ENCODE assay signal across 26 cellular contexts in genomic region chrX:48685416-48685815, GRCh38. TPM values are rescaled to one million over a fixed set of nuclear protein-coding genes. Genes with fewer than 3 reads are reported as not detected.
DNase-seq lines count a peak whose midpoint lies in the region; ATAC-seq, FAIRE-seq and TF ChIP-seq lines count a peak whose summit lies in the region.
"Had no signal": no experiment of that assay in that cellular context is flagged by ENCODE, and none has a peak within 500 bp of the region (broad histone marks: within the 10 kb centered on the region; RNA-seq: fewer than 3 reads in every experiment).

No MANE protein-coding gene starts in this region.

- H4K8ac ChIP-seq in H1 (ENCODE audit: extremely low read depth, insufficient read depth, low read length) = peak overlapping the region; percentile 25; the same call in 1 of the 2 replicates

- H2BK5ac ChIP-seq in H1 (ENCODE audit: low read depth, low read length) = no peak overlapping the region

- H3K18ac ChIP-seq in H1 (ENCODE audit: extremely low read depth, low read length) = no peak overlapping the region

- peaks cover 18 to 67% (median 47%) of the 10 kb centered on the region in 11 experiments for H3K27me3 ChIP-seq in BLaER1 treated with 17β-estradiol and CSF1 and Interleukin-3, amounts not matched to agents 10 nM and 100 nM
- H3K27me3 ChIP-seq in CD4-positive, CD25-positive, alpha-beta regulatory T cell (ENCODE audit: control insufficient read depth, insufficient read depth, low read length) = no peaks in the 10 kb centered on the region
- no peaks in the 10 kb centered on the region for H3K27me3 ChIP-seq in H1 (replicated peaks in 1 of 4; ENCODE audit: control insufficient read depth in 3 of 4, extremely low read depth in 1 of 4, insufficient read depth in 3 of 4, low read length in 3 of 4)
- H3K27me3 ChIP-seq: sigmoid colon, upper lobe of left lung had no signal

- POLR2A ChIA-PET in activated CD8-positive, alpha-beta T cell treated with anti-CD3 and anti-CD28 coated beads for 36 hours (lab: Charles Lee) = interaction anchor here (0.7 kb wide), 1 partner anchor 9 kb away, joined by 3 read pairs; no protein-coding TSS in a partner anchor
- POLR2A ChIA-PET in H1 (lab: Charles Lee; ENCODE audit: partially characterized antibody) = no interaction called here

- H3K9me3 Mint-ChIP-seq in CD4-positive, CD25-positive, alpha-beta regulatory T cell = no peaks in the 10 kb centered on the region
- H3K9me3 Mint-ChIP-seq in activated CD8-positive, alpha-beta T cell treated with anti-CD3 and anti-CD28 coated beads for 36 hours = no peaks in the 10 kb centered on the region
- H3K9me3 Mint-ChIP-seq: WTC11 had no signal

- peak overlapping the region; percentile 94 to 96 (median 95) for H3K4me3 Mint-ChIP-seq in CD4-positive, CD25-positive, alpha-beta regulatory T cell
- H3K4me3 Mint-ChIP-seq in activated CD8-positive, alpha-beta T cell treated with anti-CD3 and anti-CD28 coated beads for 36 hours = peak overlapping the region; percentile 80
- H3K4me3 Mint-ChIP-seq: WTC11 had no signal

- H2BK120ac ChIP-seq in H1 (replicated peaks; ENCODE audit: low read depth, low read length) = no peak overlapping the region

- peak overlapping the region in 3 of 11 experiments; percentile 12 to 28 (median 22); a peak in 2 of 22 replicates for H3K9ac ChIP-seq in BLaER1 treated with 17β-estradiol and CSF1 and Interleukin-3, amounts not matched to agents 10 nM and 100 nM
- H3K9ac ChIP-seq in H1 (replicated peaks in 1 of 4; ENCODE audit: extremely low read depth in 1 of 4, low read depth in 3 of 4, low read length in 3 of 4) = no peak overlapping the region
- H3K9ac ChIP-seq: parathyroid adenoma had no signal

- CTCF ChIA-PET in activated CD8-positive, alpha-beta T cell treated with anti-CD3 and anti-CD28 coated beads for 36 hours (lab: Charles Lee) = no interaction called here
- CTCF ChIA-PET in H1 (lab: Charles Lee; ENCODE audit: partially characterized antibody) = no interaction called here

- no peak for TF ChIP-seq POLR2A in H1 (IDR thresholded peaks at IDR 0.05; ENCODE audit: control extremely low read depth in 1 of 2, low read depth in 2 of 2, low read length in 2 of 2)

- H3K4me2 ChIP-seq in BLaER1 treated with 17β-estradiol and CSF1 and Interleukin-3, amounts not matched to agents 10 nM and 100 nM = peak overlapping the region in 7 of 11 experiments; percentile 74 to 89 (median 82); a peak in 14 of 22 replicates
- H3K4me2 ChIP-seq in H1 (ENCODE audit: insufficient read depth in 1 of 2, low read depth in 2 of 2, low read length in 2 of 2) = no peak overlapping the region

- ATAC-seq in CD4-positive, CD25-positive, alpha-beta regulatory T cell (ENCODE audit: low read depth in 2 of 2) = no peak
- no peak for ATAC-seq in activated CD8-positive, alpha-beta T cell treated with anti-CD3 and anti-CD28 coated beads for 36 hours
- no peak for ATAC-seq in HG03439 (IDR thresholded peaks at IDR 0.05; ENCODE audit: unreplicated experiment)
- ATAC-seq in HG03097 (IDR thresholded peaks at IDR 0.05; ENCODE audit: low FRiP score, unreplicated experiment) = no peak
- ATAC-seq: lower lobe of right lung, WTC11 had no signal

- intact Hi-C loops in activated CD8-positive, alpha-beta T cell treated with anti-CD3 and anti-CD28 coated beads for 36 hours (cut with micrococcal nuclease) = no loop called here

- no peak overlapping the region for H2BK20ac ChIP-seq in H1 (ENCODE audit: low read length)

- no peak overlapping the region for H2AFZ ChIP-seq in H1 (ENCODE audit: low read length)
- H2AFZ ChIP-seq: parathyroid adenoma had no signal

- peak overlapping the region in 1 of 11 experiments; percentile 17; a peak in 1 of 22 replicates for H3K27ac ChIP-seq in BLaER1 treated with 17β-estradiol and CSF1 and Interleukin-3, amounts not matched to agents 10 nM and 100 nM
- peak overlapping the region; percentile 79 for H3K27ac ChIP-seq in CD4-positive, CD25-positive, alpha-beta regulatory T cell (ENCODE audit: insufficient read depth, low read length, poor library complexity, severe bottlenecking)
- no peak overlapping the region for H3K27ac ChIP-seq in H1 (ENCODE audit: low read depth, low read length)
- H3K27ac ChIP-seq: adrenal gland, lower lobe of right lung, parathyroid adenoma, sigmoid colon, stomach, upper lobe of left lung had no signal

- no peak for DNase-seq in CD4-positive, CD25-positive, alpha-beta regulatory T cell
- DNase-seq in activated CD8-positive, alpha-beta T cell treated with anti-CD3 and anti-CD28 coated beads for 36 hours = no peak
- no peak for DNase-seq in H1 (ENCODE audit: low read depth in 1 of 2, low spot score in 2 of 2)
- no peak for DNase-seq in nucleus accumbens (lab: John Stamatoyannopoulos, UW)
- DNase-seq: adrenal gland, AML-193, DMS 273 treated with DMSO at 0.1 percent for 48 hours, GDM1, hypothalamus, lower lobe of right lung, NCI-H1417 treated with DMSO at 0.1 percent for 48 hours, NCI-H526, SHP77 treated with DMSO at 0.1 percent for 48 hours, sigmoid colon, stomach, upper lobe of left lung had no signal

- peaks cover 21 to 70% (median 36%) of the 10 kb centered on the region in 10 experiments for H3K4me1 ChIP-seq in BLaER1 treated with 17β-estradiol and CSF1 and Interleukin-3, amounts not matched to agents 10 nM and 100 nM
- H3K4me1 ChIP-seq in CD4-positive, CD25-positive, alpha-beta regulatory T cell (ENCODE audit: control insufficient read depth, insufficient read depth, low read length, poor library complexity, severe bottlenecking) = peaks cover 38% of the 10 kb centered on the region
- H3K4me1 ChIP-seq in H1 (replicated peaks in 1 of 4; ENCODE audit: control insufficient read depth in 3 of 4, insufficient read depth in 4 of 4, low read length in 3 of 4) = 0 out of 7 replicates have a peak, but pooled peaks cover 0 to 3% (median 0%) of the 10 kb centered on the region in 4 experiments
- H3K4me1 ChIP-seq: adrenal gland, lower lobe of right lung, parathyroid adenoma, sigmoid colon, stomach had no signal

- H3K27me3 Mint-ChIP-seq in CD4-positive, CD25-positive, alpha-beta regulatory T cell = no peaks in the 10 kb centered on the region
- H3K27me3 Mint-ChIP-seq in activated CD8-positive, alpha-beta T cell treated with anti-CD3 and anti-CD28 coated beads for 36 hours = no peaks in the 10 kb centered on the region

- no peaks in the 10 kb centered on the region; the same call in 1 of the 2 replicates for H3K23me2 ChIP-seq in H1 (ENCODE audit: low read depth, low read length)

- peaks cover 21% of the 10 kb centered on the region for H3K36me3 Mint-ChIP-seq in CD4-positive, CD25-positive, alpha-beta regulatory T cell
- peaks cover 43% of the 10 kb centered on the region for H3K36me3 Mint-ChIP-seq in activated CD8-positive, alpha-beta T cell treated with anti-CD3 and anti-CD28 coated beads for 36 hours (ENCODE audit: low read depth)
- H3K36me3 Mint-ChIP-seq: WTC11 had no signal

- H3K56ac ChIP-seq in H1 (replicated peaks; ENCODE audit: insufficient read length, low read depth, low read length) = no peak overlapping the region

- TF ChIP-seq EP300 in H1 (IDR thresholded peaks at IDR 0.05; ENCODE audit: borderline replicate concordance in 1 of 2, low read depth in 2 of 2, low read length in 2 of 2) = no peak

- no peak for FAIRE-seq in H1 (lab: Jason Lieb, UNC)
- FAIRE-seq: bronchial epithelial cell, frontal cortex, H54, keratinocyte had no signal

- peaks cover 0 to 65% (median 26%) of the 10 kb centered on the region in 4 donors for H3K4me1 Mint-ChIP-seq in CD4-positive, CD25-positive, alpha-beta regulatory T cell
- H3K4me1 Mint-ChIP-seq in activated CD8-positive, alpha-beta T cell treated with anti-CD3 and anti-CD28 coated beads for 36 hours (ENCODE audit: low read depth) = peaks cover 42% of the 10 kb centered on the region

- 89% methylated on average over 4 of the region's 12 CpGs; no CpG with 5 or more reads in 1 of the 2 experiments for WGBS in H1 (ENCODE audit: extremely low coverage in 1 of 2, insufficient coverage in 1 of 2, insufficient read length in 1 of 2, insufficient replicate concordance in 2 of 2, low coverage in 1 of 2, low lambda C conversion rate in 2 of 2, missing lambda C conversion rate in 1 of 2), 2 experiments

- H3K79me1 ChIP-seq in H1 (ENCODE audit: low read depth, low read length) = no peaks in the 10 kb centered on the region

- H3K4ac ChIP-seq in H1 (replicated peaks; ENCODE audit: insufficient read length, low read depth, low read length) = no peak overlapping the region

- no peak overlapping the region for H2BK15ac ChIP-seq in H1 (ENCODE audit: low read length)

- no peak for TF ChIP-seq RAD21 in H1 (IDR thresholded peaks at IDR 0.05 in 1 of 2, conservative IDR thresholded peaks at IDR 0.05 in 1 of 2; ENCODE audit: low read depth in 2 of 2, low read length in 2 of 2)

- H4K91ac ChIP-seq in H1 (replicated peaks; ENCODE audit: insufficient read length, low read length) = no peak overlapping the region

- no peak overlapping the region for H2BK12ac ChIP-seq in H1 (ENCODE audit: low read depth, low read length)

- H4K5ac ChIP-seq in H1 (ENCODE audit: insufficient read length, low read depth, low read length) = no peak overlapping the region

- H3K36me3 ChIP-seq in BLaER1 treated with 17β-estradiol and CSF1 and Interleukin-3, amounts not matched to agents 10 nM and 100 nM = peaks cover 13 to 49% (median 38%) of the 10 kb centered on the region in 11 experiments; a peak in 18 of 22 replicates
- H3K36me3 ChIP-seq in CD4-positive, CD25-positive, alpha-beta regulatory T cell (ENCODE audit: control insufficient read depth, insufficient read depth, low read length) = peaks cover 25% of the 10 kb centered on the region
- H3K36me3 ChIP-seq in H1 (ENCODE audit: control insufficient read depth in 2 of 4, insufficient read depth in 4 of 4, low read length in 3 of 4) = no peaks in the 10 kb centered on the region
- H3K36me3 ChIP-seq: adrenal gland, lower lobe of right lung, sigmoid colon, stomach, upper lobe of left lung had no signal

- H3K79me2 ChIP-seq in H1 (ENCODE audit: control insufficient read depth in 1 of 2, insufficient read depth in 2 of 2, low read length in 2 of 2) = no peaks in the 10 kb centered on the region
- H3K79me2 ChIP-seq: parathyroid adenoma had no signal

- H4K20me1 ChIP-seq in BLaER1 treated with 17β-estradiol and CSF1 and Interleukin-3, amounts not matched to agents 10 nM and 100 nM = peaks cover 0 to 32% (median 4%) of the 10 kb centered on the region in 11 experiments; a peak in 8 of 22 replicates
- H4K20me1 ChIP-seq in H1 (replicated peaks in 1 of 2; ENCODE audit: control insufficient read depth in 1 of 2, insufficient read depth in 2 of 2, low read length in 2 of 2) = no peaks in the 10 kb centered on the region

- H3K4me3 ChIP-seq in BLaER1 treated with 17β-estradiol and CSF1 and Interleukin-3, amounts not matched to agents 10 nM and 100 nM = peak overlapping the region in 4 of 10 experiments; percentile 11 to 66 (median 58); a peak in 3 of 20 replicates
- H3K4me3 ChIP-seq in CD4-positive, CD25-positive, alpha-beta regulatory T cell (ENCODE audit: low read depth, low read length) = peak overlapping the region; percentile 83
- H3K4me3 ChIP-seq in H1 (ENCODE audit: extremely low read depth in 1 of 4, insufficient read depth in 2 of 4, low read depth in 3 of 4, low read length in 4 of 4) = no peak overlapping the region
- H3K4me3 ChIP-seq: adrenal gland, lower lobe of right lung, sigmoid colon had no signal

- no peak for TF ChIP-seq CTCF in activated CD8-positive, alpha-beta T cell treated with anti-CD3 and anti-CD28 coated beads for 36 hours (IDR thresholded peaks at IDR 0.05)
- no peak for TF ChIP-seq CTCF in H1 (IDR thresholded peaks at IDR 0.05; ENCODE audit: control extremely low read depth in 1 of 3, insufficient read depth in 1 of 3, low read depth in 1 of 3, low read length in 3 of 3)

- 0 out of 22 replicates have a peak, but pooled peaks cover 0 to 11% (median 0%) of the 10 kb centered on the region in 11 experiments for H3K9me3 ChIP-seq in BLaER1 treated with 17β-estradiol and CSF1 and Interleukin-3, amounts not matched to agents 10 nM and 100 nM (replicated peaks in 1 of 11)
- H3K9me3 ChIP-seq in CD4-positive, CD25-positive, alpha-beta regulatory T cell (ENCODE audit: control insufficient read depth in 2 of 2, low read length in 2 of 2) = no peaks in the 10 kb centered on the region
- no peaks in the 10 kb centered on the region for H3K9me3 ChIP-seq in H1 (ENCODE audit: insufficient read depth in 2 of 2, low read depth in 1 of 2, low read length in 1 of 2)
- H3K9me3 ChIP-seq: adrenal gland, lower lobe of right lung, sigmoid colon, stomach, upper lobe of left lung had no signal

- no peak overlapping the region for H2AK5ac ChIP-seq in H1 (ENCODE audit: low read depth, low read length)

- no peak overlapping the region for H3K23ac ChIP-seq in H1 (ENCODE audit: insufficient read length)

- H3K14ac ChIP-seq in H1 (ENCODE audit: insufficient read length) = no peak overlapping the region

- peak overlapping the region in 2 of 3 donors; percentile 88 to 95 for H3K27ac Mint-ChIP-seq in CD4-positive, CD25-positive, alpha-beta regulatory T cell
- H3K27ac Mint-ChIP-seq in activated CD8-positive, alpha-beta T cell treated with anti-CD3 and anti-CD28 coated beads for 36 hours = peak overlapping the region; percentile 98
- H3K27ac Mint-ChIP-seq: WTC11 had no signal

RNA-seq across cellular contexts. Expression of gene WAS, which starts 1.8 kb away (rescaled TPM):
- 101 TPM for total RNA-seq in CD4-positive, CD25-positive, alpha-beta regulatory T cell
- polyA plus RNA-seq in CD4-positive, CD25-positive, alpha-beta regulatory T cell = 10 to 100 TPM; 12.4 to 21.8 (median 20.3) TPM
- total RNA-seq in activated CD8-positive, alpha-beta T cell treated with anti-CD3 and anti-CD28 coated beads for 36 hours = 10 to 100 TPM; 81.6 to 81.9 TPM
- 0.63 and 0.80 TPM in 2 replicates for total RNA-seq in H1 (2021; fragmentation: NEBNext Ultra II Directional; extraction: Animal tissue kit (Norgen Biotek cat#: 25700))
- 0.65 and 0.74 TPM in 2 replicates for polyA plus RNA-seq in H1 (2011; rRNA removed)
- 0.47 TPM for polyA plus RNA-seq in H1 (2011; cell fraction: cytosol; rRNA removed)
- polyA plus RNA-seq in H1 (2011; cell fraction: nucleus; rRNA removed) = 1.3 TPM
- polyA plus RNA-seq in H1 (2012, experiment 1 of 2) = 0.29 to 1.0 TPM (median 0.69 TPM) in 4 replicates
- polyA plus RNA-seq in H1 (2012, experiment 2 of 2) = 0.29 TPM
- 0.30 TPM for polyA plus RNA-seq in H1 (2013, experiment 1 of 2)
- 0.35 TPM for polyA plus RNA-seq in H1 (2013, experiment 2 of 2)
- not detected in 2 replicates for polyA minus RNA-seq in H1 (2011; rRNA and poly(A)+ RNA removed)
- not detected for polyA minus RNA-seq in H1 (2011; cell fraction: cytosol; rRNA and poly(A)+ RNA removed)
- 0.80 TPM for polyA minus RNA-seq in H1 (2011; cell fraction: nucleus; rRNA and poly(A)+ RNA removed)
- total RNA-seq: bronchial epithelial cell, M059J had no signal

RNA-seq across cellular contexts. Expression of gene SUV39H1, which starts 11.1 kb away (rescaled TPM):
- total RNA-seq in CD4-positive, CD25-positive, alpha-beta regulatory T cell = 8.0 TPM
- polyA plus RNA-seq in CD4-positive, CD25-positive, alpha-beta regulatory T cell = 10 to 100 TPM; 10.8 to 15.7 (median 13.3) TPM
- 10 to 100 TPM; 26.8 to 28.4 TPM for total RNA-seq in activated CD8-positive, alpha-beta T cell treated with anti-CD3 and anti-CD28 coated beads for 36 hours
- total RNA-seq in H1 (2021; fragmentation: NEBNext Ultra II Directional; extraction: Animal tissue kit (Norgen Biotek cat#: 25700)) = 14.1 and 14.8 TPM in 2 replicates
- 27.8 and 38.4 TPM in 2 replicates for polyA plus RNA-seq in H1 (2011; rRNA removed)
- 20.6 TPM for polyA plus RNA-seq in H1 (2011; cell fraction: cytosol; rRNA removed)
- polyA plus RNA-seq in H1 (2011; cell fraction: nucleus; rRNA removed) = 44.4 TPM
- polyA plus RNA-seq in H1 (2012, experiment 1 of 2) = 15.0 to 20.8 TPM (median 18.3 TPM) in 4 replicates
- 19.8 TPM for polyA plus RNA-seq in H1 (2012, experiment 2 of 2)
- 8.8 TPM for polyA plus RNA-seq in H1 (2013, experiment 1 of 2)
- polyA plus RNA-seq in H1 (2013, experiment 2 of 2) = 8.5 TPM
- 17.9 and 25.0 TPM in 2 replicates for polyA minus RNA-seq in H1 (2011; rRNA and poly(A)+ RNA removed)
- polyA minus RNA-seq in H1 (2011; cell fraction: cytosol; rRNA and poly(A)+ RNA removed) = 17.6 TPM
- polyA minus RNA-seq in H1 (2011; cell fraction: nucleus; rRNA and poly(A)+ RNA removed) = 14.1 TPM

Comparison
In these comparisons a context has a peak if more than half of its experiments do, and no peak if none do; other contexts are left out.
1. H3K4me2 ChIP-seq: peak in BLaER1 treated with 17β-estradiol and CSF1 and Interleukin-3, amounts not matched to agents 10 nM and 100 nM (7 of 11); none in H1 (0 of 2).
2. RNA of gene WAS, which starts 1.8 kb away (total RNA-seq): 101 TPM in CD4-positive, CD25-positive, alpha-beta regulatory T cell (single experiment) and 81.6 to 81.9 TPM in activated CD8-positive, alpha-beta T cell treated with anti-CD3 and anti-CD28 coated beads for 36 hours; 0.63 to 0.80 TPM in H1; every median in the first group is over 10 times any median in the second.